Comparison of ENCODE assay signal across 9 cellular contexts in the genomic region with DNA sequence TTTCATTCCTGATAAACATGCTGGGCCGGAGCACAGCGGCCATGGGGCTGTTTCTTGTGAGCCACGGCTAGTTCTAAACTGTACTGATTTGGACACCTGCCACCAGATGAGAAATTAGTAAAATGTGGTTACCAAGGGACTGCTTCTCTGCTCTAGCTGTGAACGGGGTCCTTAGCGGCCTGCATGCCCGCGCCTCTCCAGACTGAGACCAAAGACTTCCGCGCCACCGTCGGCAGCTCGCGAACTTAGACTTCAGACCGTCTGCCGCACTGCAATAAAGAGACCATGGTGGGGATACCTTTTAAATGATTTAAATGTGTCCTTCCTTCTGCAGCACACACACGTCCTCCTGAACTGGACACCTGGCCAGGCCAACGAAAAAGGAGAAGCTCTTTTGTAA.
"Had no signal": no experiment of that assay in that cellular context is flagged by ENCODE, and none has a peak within 500 bp of the region (broad histone marks: within the 10 kb centered on the region; RNA-seq: fewer than 3 reads in every experiment).

No MANE protein-coding gene starts in this region.

- H3K36me3 Mint-ChIP-seq: IgD-negative memory B cell had no signal

- H3K4me1 Mint-ChIP-seq: IgD-negative memory B cell had no signal

- H3K27ac ChIP-seq: HL-60, KMS-11 had no signal

- H3K27ac Mint-ChIP-seq: H9, IgD-negative memory B cell had no signal

- H3K9ac ChIP-seq: KMS-11 had no signal

- H3K4me3 Mint-ChIP-seq: H9, IgD-negative memory B cell had no signal

- DNase-seq: GOT3, H9, HCEC 1CT, KBM-7 had no signal

- ATAC-seq: HepG2 had no signal

- H3K4me2 ChIP-seq: KMS-11 had no signal

- FAIRE-seq: H54, HepG2 had no signal
